In genomic region chr4:138405934-138406567, GRCh38 we compare ENCODE assay signal across 9 cellular contexts.
A peak's percentile ranks its signal among the peaks of the same experiment; 100 is the strongest.
DNase-seq lines count a peak whose midpoint lies in the region; ATAC-seq and TF ChIP-seq lines count a peak whose summit lies in the region.
"Had no signal": no experiment of that assay in that cellular context is flagged by ENCODE, and none has a peak within 500 bp of the region (broad histone marks: within the 10 kb centered on the region; RNA-seq: fewer than 3 reads in every experiment).

No MANE protein-coding gene starts in this region.

- H3K4me1 ChIP-seq in suprapubic skin = peaks cover 11% of the 10 kb centered on the region

- H3K36me3 Mint-ChIP-seq in memory B cell = no peaks in the 10 kb centered on the region
- no peaks in the 10 kb centered on the region for H3K36me3 Mint-ChIP-seq in activated T-cell treated with anti-CD3 and anti-CD28 coated beads, Interleukin-2, amount 50 U/mL, for 24 hours (ENCODE audit: low read depth)

- no peaks in the 10 kb centered on the region for H3K27me3 Mint-ChIP-seq in memory B cell
- H3K27me3 Mint-ChIP-seq in activated T-cell treated with anti-CD3 and anti-CD28 coated beads, Interleukin-2, amount 50 U/mL, for 24 hours = no peaks in the 10 kb centered on the region

- no peak overlapping the region for H3K27ac Mint-ChIP-seq in memory B cell
- no peak overlapping the region for H3K27ac Mint-ChIP-seq in activated T-cell treated with anti-CD3 and anti-CD28 coated beads, Interleukin-2, amount 50 U/mL, for 24 hours

- no peak for TF ChIP-seq POLR2A in suprapubic skin (IDR thresholded peaks at IDR 0.05)

- peaks cover 8% of the 10 kb centered on the region for H3K4me1 Mint-ChIP-seq in memory B cell
- H3K4me1 Mint-ChIP-seq in activated T-cell treated with anti-CD3 and anti-CD28 coated beads, Interleukin-2, amount 50 U/mL, for 24 hours (ENCODE audit: low read depth) = no peaks in the 10 kb centered on the region

- no peak overlapping the region for H3K4me3 ChIP-seq in suprapubic skin

- no peaks in the 10 kb centered on the region for H3K36me3 ChIP-seq in suprapubic skin

- no peak for TF ChIP-seq EP300 in suprapubic skin (IDR thresholded peaks at IDR 0.05)

- peak; percentile 59 to 95 for DNase-seq in NOMO-1 (lab: John Stamatoyannopoulos, UW; ENCODE audit: unreplicated experiment in 2 of 2)
- no peak for DNase-seq in memory B cell (ENCODE audit: low spot score in 2 of 2)
- no peak for DNase-seq in NCI-H2107 (lab: John Stamatoyannopoulos, UW)
- DNase-seq in 8988T = no peak
- no peak for DNase-seq in activated T-cell treated with anti-CD3 and anti-CD28 coated beads, Interleukin-2, amount 50 U/mL, for 24 hours
- DNase-seq in suprapubic skin (ENCODE audit: low spot score in 2 of 2) = no peak

- H3K9me3 Mint-ChIP-seq in memory B cell = peaks cover 1% of the 10 kb centered on the region
- no peaks in the 10 kb centered on the region for H3K9me3 Mint-ChIP-seq in activated T-cell treated with anti-CD3 and anti-CD28 coated beads, Interleukin-2, amount 50 U/mL, for 24 hours

- 34% methylated on average over 1 of the region's 1 CpG for WGBS in suprapubic skin

- H3K27me3 ChIP-seq in suprapubic skin = no peaks in the 10 kb centered on the region

- no peak overlapping the region for H3K4me3 Mint-ChIP-seq in memory B cell
- no peak overlapping the region for H3K4me3 Mint-ChIP-seq in activated T-cell treated with anti-CD3 and anti-CD28 coated beads, Interleukin-2, amount 50 U/mL, for 24 hours
- H3K4me3 Mint-ChIP-seq: neural crest cell had no signal

- H3K27ac ChIP-seq in suprapubic skin = no peak overlapping the region

- TF ChIP-seq CTCF in suprapubic skin (IDR thresholded peaks at IDR 0.05) = no peak

- no peaks in the 10 kb centered on the region for H3K9me3 ChIP-seq in suprapubic skin

- peak; percentile 75 for ATAC-seq in GM18517 (IDR thresholded peaks at IDR 0.05; ENCODE audit: unreplicated experiment)
- ATAC-seq in HG02840 (IDR thresholded peaks at IDR 0.05; ENCODE audit: low FRiP score, unreplicated experiment) = peak; percentile 50
- peak; percentile 35 for ATAC-seq in memory B cell (ENCODE audit: low read depth)

Comparison
In these comparisons a context has a peak if more than half of its experiments do, and no peak if none do; other contexts are left out.
1. DNase-seq: peak in NOMO-1 (2 of 2); none in memory B cell (0 of 2), NCI-H2107 (single experiment), 8988T (single experiment), activated T-cell treated with anti-CD3 and anti-CD28 coated beads, Interleukin-2, amount 50 U/mL, for 24 hours (single experiment) and suprapubic skin (0 of 2).
2. Peak in every context shown above with its lines, with median percentiles within 50 percentile points of each other: ATAC-seq.